Comparison of ENCODE assay signal across 1 cellular context in the genomic region with DNA sequence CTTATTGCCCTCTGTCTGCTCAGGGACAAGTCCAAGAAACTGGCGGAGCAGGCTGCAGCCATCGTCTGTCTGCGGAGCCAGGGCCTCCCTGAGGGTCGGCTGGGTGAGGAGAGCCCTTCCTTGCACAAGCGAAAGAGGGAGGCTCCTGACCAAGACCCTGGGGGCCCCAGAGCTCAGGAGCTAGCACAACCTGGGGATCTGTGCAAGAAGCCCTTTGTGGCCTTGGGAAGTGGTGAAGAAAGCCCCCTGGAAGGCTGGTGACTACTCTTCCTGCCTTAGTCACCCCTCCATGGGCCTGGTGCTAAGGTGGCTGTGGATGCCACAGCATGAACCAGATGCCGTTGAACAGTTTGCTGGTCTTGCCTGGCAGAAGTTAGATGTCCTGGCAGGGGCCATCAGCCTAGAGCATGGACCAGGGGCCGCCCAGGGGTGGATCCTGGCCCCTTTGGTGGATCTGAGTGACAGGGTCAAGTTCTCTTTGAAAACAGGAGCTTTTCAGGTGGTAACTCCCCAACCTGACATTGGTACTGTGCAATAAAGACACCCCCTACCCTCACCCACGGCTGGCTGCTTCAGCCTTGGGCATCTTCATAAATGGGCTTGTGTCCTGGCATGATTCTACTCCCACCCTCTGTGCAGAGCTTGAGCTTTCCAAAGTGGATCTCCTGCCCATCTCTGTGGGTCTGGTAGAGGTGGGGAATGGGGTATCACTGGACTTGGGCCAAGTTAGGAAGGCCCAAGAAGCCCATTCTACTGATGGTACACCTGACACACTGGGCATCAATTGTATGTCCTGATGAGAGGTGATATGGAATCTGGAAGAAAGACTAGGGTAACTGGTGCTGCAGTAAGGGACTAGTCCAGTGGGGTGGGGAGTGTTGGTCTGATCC.
TF ChIP-seq lines count a peak whose summit lies in the region.

No MANE protein-coding gene starts in this region.

TF ChIP-seq in liver, 16 proteins besides CTCF, POLR2A, EP300 and RAD21 (continued from another document):
- TF ChIP-seq, protein P1, sequence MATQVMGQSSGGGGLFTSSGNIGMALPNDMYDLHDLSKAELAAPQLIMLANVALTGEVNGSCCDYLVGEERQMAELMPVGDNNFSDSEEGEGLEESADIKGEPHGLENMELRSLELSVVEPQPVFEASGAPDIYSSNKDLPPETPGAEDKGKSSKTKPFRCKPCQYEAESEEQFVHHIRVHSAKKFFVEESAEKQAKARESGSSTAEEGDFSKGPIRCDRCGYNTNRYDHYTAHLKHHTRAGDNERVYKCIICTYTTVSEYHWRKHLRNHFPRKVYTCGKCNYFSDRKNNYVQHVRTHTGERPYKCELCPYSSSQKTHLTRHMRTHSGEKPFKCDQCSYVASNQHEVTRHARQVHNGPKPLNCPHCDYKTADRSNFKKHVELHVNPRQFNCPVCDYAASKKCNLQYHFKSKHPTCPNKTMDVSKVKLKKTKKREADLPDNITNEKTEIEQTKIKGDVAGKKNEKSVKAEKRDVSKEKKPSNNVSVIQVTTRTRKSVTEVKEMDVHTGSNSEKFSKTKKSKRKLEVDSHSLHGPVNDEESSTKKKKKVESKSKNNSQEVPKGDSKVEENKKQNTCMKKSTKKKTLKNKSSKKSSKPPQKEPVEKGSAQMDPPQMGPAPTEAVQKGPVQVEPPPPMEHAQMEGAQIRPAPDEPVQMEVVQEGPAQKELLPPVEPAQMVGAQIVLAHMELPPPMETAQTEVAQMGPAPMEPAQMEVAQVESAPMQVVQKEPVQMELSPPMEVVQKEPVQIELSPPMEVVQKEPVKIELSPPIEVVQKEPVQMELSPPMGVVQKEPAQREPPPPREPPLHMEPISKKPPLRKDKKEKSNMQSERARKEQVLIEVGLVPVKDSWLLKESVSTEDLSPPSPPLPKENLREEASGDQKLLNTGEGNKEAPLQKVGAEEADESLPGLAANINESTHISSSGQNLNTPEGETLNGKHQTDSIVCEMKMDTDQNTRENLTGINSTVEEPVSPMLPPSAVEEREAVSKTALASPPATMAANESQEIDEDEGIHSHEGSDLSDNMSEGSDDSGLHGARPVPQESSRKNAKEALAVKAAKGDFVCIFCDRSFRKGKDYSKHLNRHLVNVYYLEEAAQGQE (IDR thresholded peaks at IDR 0.05) = no peak
- no peak for TF ChIP-seq FOXA2 (IDR thresholded peaks at IDR 0.05)
- TF ChIP-seq, protein P2, sequence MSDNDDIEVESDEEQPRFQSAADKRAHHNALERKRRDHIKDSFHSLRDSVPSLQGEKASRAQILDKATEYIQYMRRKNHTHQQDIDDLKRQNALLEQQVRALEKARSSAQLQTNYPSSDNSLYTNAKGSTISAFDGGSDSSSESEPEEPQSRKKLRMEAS (IDR thresholded peaks at IDR 0.05) = no peak
- TF ChIP-seq SP1 (IDR thresholded peaks at IDR 0.05) = no peak
- no peak for TF ChIP-seq NR2F2 (IDR thresholded peaks at IDR 0.05)
